In genomic region chr9:1718836-1719235, GRCh38 we compare ENCODE assay signal across 26 cellular contexts.
DNase-seq lines count a peak whose midpoint lies in the region; ATAC-seq lines count a peak whose summit lies in the region.
"Had no signal": no experiment of that assay in that cellular context is flagged by ENCODE, and none has a peak within 500 bp of the region (broad histone marks: within the 10 kb centered on the region; RNA-seq: fewer than 3 reads in every experiment).

No MANE protein-coding gene starts in this region.

- ATAC-seq in HG03159 (IDR thresholded peaks at IDR 0.05; ENCODE audit: unreplicated experiment) (no peak), GM18520 (IDR thresholded peaks at IDR 0.05; ENCODE audit: unreplicated experiment) (no peak), HG02970 (IDR thresholded peaks at IDR 0.05; ENCODE audit: low FRiP score, unreplicated experiment) (no peak)
- ATAC-seq: activated CD8-positive, alpha-beta memory T cell treated with anti-CD3 and anti-CD28 coated beads, Interleukin-2, amount 10 ng/mL, durations not matched to agents 7 days and 5 days; activated T-cell treated with anti-CD3 and anti-CD28 coated beads, Interleukin-2, amount 50 U/mL, for 4 hours; effector memory CD8-positive, alpha-beta T cell; esophagus mucosa; HepG2; left lung; Panc1; SK-N-SH treated with all-trans-retinoic acid at 6 μM for 48 hours; stimulated activated naive B cell treated with anti-CD40 and anti-IgM and Interleukin-4, amounts not matched to agents 10 μg/mL and 1 μg/mL and 100 μg/mL, for 72 hours had no signal

- DNase-seq in NCI-H1417 (lab: John Stamatoyannopoulos, UW) = peak in 2 of 3 experiments; percentile 14 to 59
- no peak for DNase-seq in NCI-H1417 treated with DMSO at 0.1 percent for 48 hours (lab: John Stamatoyannopoulos, UW)
- peak; percentile 30 for DNase-seq in NCI-H1105 (lab: John Stamatoyannopoulos, UW)
- peak; percentile 65 for DNase-seq in NCI-H69 (lab: John Stamatoyannopoulos, UW)
- peak; percentile 7 for DNase-seq in kidney tubule cell (ENCODE audit: low spot score)
- DNase-seq: 8988T; activated CD4-positive, alpha-beta T cell treated with anti-CD3 and anti-CD28 coated beads, Interleukin-2, amount 50 U/mL, for 4 hours; activated CD4-positive, CD25-positive, alpha-beta regulatory T cell; activated CD8-positive, alpha-beta memory T cell treated with anti-CD3 and anti-CD28 coated beads, Interleukin-2, amount 10 ng/mL, durations not matched to agents 7 days and 5 days; activated T-cell treated with anti-CD3 and anti-CD28 coated beads, Interleukin-2, amount 50 U/mL, for 4 hours; effector memory CD8-positive, alpha-beta T cell; Kasumi-1; left lung; MV-4-11; NCI-H1694 treated with DMSO at 0.1 percent for 48 hours; retina; Right ventricle myocardium superior; stimulated activated naive B cell treated with anti-CD40 and anti-IgM and Interleukin-4, amounts not matched to agents 10 μg/mL and 1 μg/mL and 100 μg/mL, for 72 hours; substantia nigra had no signal
